25 cellular contexts compared by ENCODE assay signal in genomic region chr13:30017880-30018279, GRCh38.
A peak's percentile ranks its signal among the peaks of the same experiment; 100 is the strongest.
DNase-seq lines count a peak whose midpoint lies in the region; ATAC-seq and TF ChIP-seq lines count a peak whose summit lies in the region.
"Had no signal": no experiment of that assay in that cellular context is flagged by ENCODE, and none has a peak within 500 bp of the region (broad histone marks: within the 10 kb centered on the region; RNA-seq: fewer than 3 reads in every experiment).

No MANE protein-coding gene starts in this region.

- H2BK20ac ChIP-seq in H9 (ENCODE audit: low read depth, low read length, poor library complexity, severe bottlenecking) = no peak overlapping the region

- no peaks in the 10 kb centered on the region for H4K20me1 ChIP-seq in H9 (ENCODE audit: control insufficient read depth, insufficient read depth, insufficient read length)

- no peak overlapping the region for H4K91ac ChIP-seq in H9 (ENCODE audit: insufficient read length, low read depth, low read length)

- H3K27ac ChIP-seq in H9 (ENCODE audit: insufficient read length, low read depth, low read length) (no peak overlapping the region), thyroid gland (no peak overlapping the region)
- H3K27ac ChIP-seq: left lung, prostate gland, testis had no signal

- H3K4me2 ChIP-seq in H9 (ENCODE audit: insufficient read depth, insufficient read length, low read length) = no peak overlapping the region

- no peak overlapping the region for H2BK15ac ChIP-seq in H9 (ENCODE audit: low read depth, low read length)

- H2BK12ac ChIP-seq in H9 (ENCODE audit: insufficient read length, low read depth, low read length) = no peak overlapping the region

- H3T11ph ChIP-seq in H9 (ENCODE audit: low read length) = no peak overlapping the region

- H3K4me1 ChIP-seq in H9 (ENCODE audit: insufficient read depth, low read length) (peaks cover 14% of the 10 kb centered on the region), thyroid gland (no peaks in the 10 kb centered on the region)
- H3K4me1 ChIP-seq: left lung, prostate gland, testis had no signal

- no CpG with 5 or more reads among the region's 4 CpGs for WGBS in H9 (ENCODE audit: extremely low coverage, insufficient read length, low lambda C conversion rate)
- 75 to 94% methylated on average over 3 to 4 of the region's 4 CpGs for WGBS in thyroid gland, 2 donors

- H3K14ac ChIP-seq in H9 (ENCODE audit: insufficient read depth, low read length) = no peak overlapping the region

- no peak overlapping the region for H2BK120ac ChIP-seq in H9 (ENCODE audit: low read depth, low read length, poor library complexity, severe bottlenecking)

- no peaks in the 10 kb centered on the region for H3K23me2 ChIP-seq in H9 (ENCODE audit: insufficient read length, low read depth, low read length, poor library complexity, severe bottlenecking)

- H3K23ac ChIP-seq in H9 (ENCODE audit: insufficient read length, low read depth, low read length) = no peak overlapping the region

- no peaks in the 10 kb centered on the region for H3K79me1 ChIP-seq in H9 (ENCODE audit: insufficient read depth, low read depth, low read length, poor library complexity, severe bottlenecking)

- no peak overlapping the region for H2AK5ac ChIP-seq in H9 (ENCODE audit: insufficient read length, low read length)

- TF ChIP-seq POLR2A in thyroid gland (IDR thresholded peaks at IDR 0.05) = no peak

- H3K4me3 Mint-ChIP-seq in H9 (no peak overlapping the region; a peak in 1 of 5 replicates), progenitor cell of endocrine pancreas (ENCODE audit: low read depth) (no peak overlapping the region)
- H3K4me3 Mint-ChIP-seq: activated CD4-positive, alpha-beta T cell treated with anti-CD3 and anti-CD28 coated beads, Interleukin-2, amount 10 ng/mL, durations not matched to agents 24 days and 14 days; activated naive CD4-positive, alpha-beta T cell treated with anti-CD3 and anti-CD28 coated beads, Interleukin-2, amount 50 U/mL, for 24 hours; activated T-helper 1 cell treated with anti-CD3 and anti-CD28 coated beads, Interleukin-12 subunit alpha, Interleukin-12 subunit beta, Interleukin-2, Interleukin-4 antibody, amounts not matched to agents 30 ng/mL and 10 ng/mL and 1 ng/mL, durations not matched to agents 14 hours and 24 hours and 36 hours; central memory CD8-positive, alpha-beta T cell; nephron progenitor cell; stimulated activated effector memory CD8-positive, alpha-beta T cell treated with anti-CD3 and anti-CD28 coated beads, Interleukin-12 subunit alpha, Interleukin-12 subunit beta, amount 100 ng/mL, for 72 hours; T-helper 17 cell had no signal

- no peak overlapping the region for H4K8ac ChIP-seq in H9 (replicated peaks; ENCODE audit: insufficient read length, low read depth, low read length)

- H2BK5ac ChIP-seq in H9 (ENCODE audit: insufficient read length, low read length) = no peak overlapping the region

- H3K18ac ChIP-seq in H9 (ENCODE audit: insufficient read length, low read depth, low read length) = no peak overlapping the region

- H2AFZ ChIP-seq in H9 (ENCODE audit: low read length) = no peak overlapping the region

- no peaks in the 10 kb centered on the region for H3K79me2 ChIP-seq in H9 (ENCODE audit: insufficient read depth, low read length)

- no peaks in the 10 kb centered on the region for H3K9me3 ChIP-seq in H9 (ENCODE audit: control insufficient read depth, low read depth, low read length)
- H3K9me3 ChIP-seq in thyroid gland = no peaks in the 10 kb centered on the region
- H3K9me3 ChIP-seq: left lung, prostate gland, testis had no signal

- intact Hi-C loops in thyroid gland (cut with DNase I) = no loop called here

- H3K9ac ChIP-seq in H9 (ENCODE audit: extremely low read depth, insufficient read length, low read length) = no peak overlapping the region

- H3K27ac Mint-ChIP-seq in H9 (peak overlapping the region in 1 of 3 experiments; percentile 30; a peak in 2 of 7 replicates), progenitor cell of endocrine pancreas (no peak overlapping the region)
- H3K27ac Mint-ChIP-seq: activated CD4-positive, alpha-beta T cell treated with anti-CD3 and anti-CD28 coated beads, Interleukin-2, amount 10 ng/mL, durations not matched to agents 24 days and 14 days; activated naive CD4-positive, alpha-beta T cell treated with anti-CD3 and anti-CD28 coated beads, Interleukin-2, amount 50 U/mL, for 24 hours; activated T-helper 1 cell treated with anti-CD3 and anti-CD28 coated beads, Interleukin-12 subunit alpha, Interleukin-12 subunit beta, Interleukin-2, Interleukin-4 antibody, amounts not matched to agents 30 ng/mL and 10 ng/mL and 1 ng/mL, durations not matched to agents 14 hours and 24 hours and 36 hours; nephron progenitor cell; stimulated activated effector memory CD8-positive, alpha-beta T cell treated with anti-CD3 and anti-CD28 coated beads, Interleukin-12 subunit alpha, Interleukin-12 subunit beta, amount 100 ng/mL, for 72 hours; T-helper 17 cell had no signal

- TF ChIP-seq CTCF in H9 (conservative IDR thresholded peaks at IDR 0.05) = peak; percentile 47; the same call in 2 of the 3 replicates
- peak; percentile 13 for TF ChIP-seq CTCF in astrocyte of the spinal cord (IDR thresholded peaks at IDR 0.05; ENCODE audit: low read depth, low read length)
- TF ChIP-seq CTCF in progenitor cell of endocrine pancreas (IDR thresholded peaks at IDR 0.05; ENCODE audit: unreplicated experiment) = peak; percentile 24
- no peak for TF ChIP-seq CTCF in thyroid gland (IDR thresholded peaks at IDR 0.05)

- H4K5ac ChIP-seq in H9 (ENCODE audit: insufficient read length, low read depth, low read length) = no peak overlapping the region

- H3K4ac ChIP-seq in H9 (ENCODE audit: low read depth, low read length) = no peak overlapping the region

- no peaks in the 10 kb centered on the region for H3K36me3 ChIP-seq in thyroid gland
- H3K36me3 ChIP-seq: left lung, prostate gland had no signal

- H3K4me3 ChIP-seq in astrocyte of the spinal cord (ENCODE audit: low read depth, low read length) = no peak overlapping the region
- H3K4me3 ChIP-seq in thyroid gland (replicated peaks in 1 of 3) = no peak overlapping the region
- H3K4me3 ChIP-seq: left lung, prostate gland, testis had no signal

- ATAC-seq in GM18498 (IDR thresholded peaks at IDR 0.05; ENCODE audit: unreplicated experiment) = no peak
- ATAC-seq: left lung; stimulated activated effector memory CD8-positive, alpha-beta T cell treated with anti-CD3 and anti-CD28 coated beads, Interleukin-12 subunit alpha, Interleukin-12 subunit beta, amount 100 ng/mL, for 72 hours; T-helper 17 cell had no signal

- H3K36me3 Mint-ChIP-seq in H9 (ENCODE audit: insufficient read depth in 1 of 3, low read depth in 3 of 3) = peaks cover 0 to 3% (median 0%) of the 10 kb centered on the region in 3 experiments; a peak in 3 of 7 replicates
- no peaks in the 10 kb centered on the region for H3K36me3 Mint-ChIP-seq in progenitor cell of endocrine pancreas (ENCODE audit: insufficient read depth)
- H3K36me3 Mint-ChIP-seq: activated naive CD4-positive, alpha-beta T cell treated with anti-CD3 and anti-CD28 coated beads, Interleukin-2, amount 50 U/mL, for 24 hours; CD4-positive, alpha-beta memory T cell; stimulated activated effector memory CD8-positive, alpha-beta T cell treated with anti-CD3 and anti-CD28 coated beads, Interleukin-12 subunit alpha, Interleukin-12 subunit beta, amount 100 ng/mL, for 72 hours had no signal

- peaks cover 47 to 54% of the 10 kb centered on the region in 2 experiments for H3K4me1 Mint-ChIP-seq in H9
- H3K4me1 Mint-ChIP-seq in progenitor cell of endocrine pancreas (ENCODE audit: low read depth) = peaks cover 26% of the 10 kb centered on the region
- H3K4me1 Mint-ChIP-seq: activated CD4-positive, alpha-beta T cell treated with anti-CD3 and anti-CD28 coated beads, Interleukin-2, amount 10 ng/mL, durations not matched to agents 24 days and 14 days; central memory CD8-positive, alpha-beta T cell; stimulated activated effector memory CD8-positive, alpha-beta T cell treated with anti-CD3 and anti-CD28 coated beads, Interleukin-12 subunit alpha, Interleukin-12 subunit beta, amount 100 ng/mL, for 72 hours had no signal

- no peak overlapping the region for H3K56ac ChIP-seq in H9 (ENCODE audit: insufficient read length, low read depth, low read length)

- H3K9me3 Mint-ChIP-seq in H9 (no peaks in the 10 kb centered on the region; a peak in 2 of 5 replicates), progenitor cell of endocrine pancreas (ENCODE audit: low read depth) (no peaks in the 10 kb centered on the region)
- H3K9me3 Mint-ChIP-seq: activated CD4-positive, alpha-beta T cell treated with anti-CD3 and anti-CD28 coated beads, Interleukin-2, amount 10 ng/mL, durations not matched to agents 24 days and 14 days; activated naive CD4-positive, alpha-beta T cell treated with anti-CD3 and anti-CD28 coated beads, Interleukin-2, amount 50 U/mL, for 24 hours; activated T-helper 1 cell treated with anti-CD3 and anti-CD28 coated beads, Interleukin-12 subunit alpha, Interleukin-12 subunit beta, Interleukin-2, Interleukin-4 antibody, amounts not matched to agents 30 ng/mL and 10 ng/mL and 1 ng/mL, durations not matched to agents 14 hours and 24 hours and 36 hours; central memory CD8-positive, alpha-beta T cell; nephron progenitor cell; stimulated activated effector memory CD8-positive, alpha-beta T cell treated with anti-CD3 and anti-CD28 coated beads, Interleukin-12 subunit alpha, Interleukin-12 subunit beta, amount 100 ng/mL, for 72 hours had no signal

- no peaks in the 10 kb centered on the region; the same call in 1 of the 2 replicates for H3K27me3 ChIP-seq in H9 (ENCODE audit: insufficient read depth, low read length)
- no peaks in the 10 kb centered on the region for H3K27me3 ChIP-seq in thyroid gland
- H3K27me3 ChIP-seq: left lung, testis had no signal

- DNase-seq in H9 (peak; percentile 64), astrocyte of the spinal cord (ENCODE audit: low read depth, low spot score) (no peak), iPS DF 19.7 (ENCODE audit: low read depth, low spot score) (peak; percentile 52), progenitor cell of endocrine pancreas (ENCODE audit: low spot score, unreplicated experiment) (no peak), thyroid gland (no peak), hepatic stellate cell (ENCODE audit: low spot score) (no peak)
- DNase-seq: activated CD4-positive, alpha-beta T cell treated with anti-CD3 and anti-CD28 coated beads, Interleukin-2, amount 10 ng/mL, durations not matched to agents 24 days and 14 days; CD4-positive, alpha-beta memory T cell; DND-41; effector CD8-positive, alpha-beta T cell; left lung; NCI-H1092 treated with DMSO at 0.1 percent for 48 hours; NCI-H2029 treated with DMSO at 0.1 percent for 48 hours; NCI-H446; nephron progenitor cell; small intestine; stimulated activated CD4-positive, alpha-beta T cell treated with anti-CD3 and anti-CD28 coated beads, Interleukin-2, amount 100 ng/mL, for 24 hours; T-helper 17 cell; testis had no signal

- in situ Hi-C loops in astrocyte of the spinal cord (cut with HindIII; ENCODE audit: low sequenced_read_pairs) = no loop called here

- H3K27me3 Mint-ChIP-seq in H9 (ENCODE audit: low read depth) (peaks cover 11% of the 10 kb centered on the region), progenitor cell of endocrine pancreas (peaks cover 6% of the 10 kb centered on the region)
- H3K27me3 Mint-ChIP-seq: activated naive CD4-positive, alpha-beta T cell treated with anti-CD3 and anti-CD28 coated beads, Interleukin-2, amount 50 U/mL, for 24 hours had no signal

Comparison
In these comparisons a context has a peak if more than half of its experiments do, and no peak if none do; other contexts are left out.
1. DNase-seq: peak in H9 (single experiment) and iPS DF 19.7 (single experiment); none in astrocyte of the spinal cord (single experiment), progenitor cell of endocrine pancreas (single experiment), thyroid gland (0 of 2) and hepatic stellate cell (single experiment).
2. CTCF ChIP-seq: peak in H9 (single experiment), astrocyte of the spinal cord (single experiment) and progenitor cell of endocrine pancreas (single experiment); none in thyroid gland (0 of 6).